ENCODE assay signal across 20 cellular contexts in genomic region chr15:83276661-83277060, GRCh38. TPM values are rescaled to one million over a fixed set of nuclear protein-coding genes. Genes with fewer than 3 reads are reported as not detected.
DNase-seq lines count a peak whose midpoint lies in the region; ATAC-seq, FAIRE-seq and TF ChIP-seq lines count a peak whose summit lies in the region.
"Had no signal": no experiment of that assay in that cellular context is flagged by ENCODE, and none has a peak within 500 bp of the region (broad histone marks: within the 10 kb centered on the region; RNA-seq: fewer than 3 reads in every experiment).

No MANE protein-coding gene starts in this region.

- intact Hi-C loops in K562 (cut with micrococcal nuclease) (no loop called here), pancreas (cut with DNase I) (no loop called here)

- no peak for ATAC-seq in K562
- no peak for ATAC-seq in pancreas
- no peak for ATAC-seq in HG03045 (IDR thresholded peaks at IDR 0.05; ENCODE audit: unreplicated experiment)
- ATAC-seq in GM18511 (IDR thresholded peaks at IDR 0.05; ENCODE audit: unreplicated experiment) = no peak
- ATAC-seq: HCT116 had no signal

- no peaks in the 10 kb centered on the region; the same call in 1 of the 2 replicates for H3K27me3 Mint-ChIP-seq in HFFc6 (ENCODE audit: insufficient read depth)

- no peak overlapping the region for H3K18ac ChIP-seq in mesenchymal stem cell (ENCODE audit: low read depth in 1 of 2, low read length in 2 of 2)

- no peak overlapping the region for H2BK5ac ChIP-seq in mesenchymal stem cell (ENCODE audit: low read depth, low read length, poor library complexity, severe bottlenecking)

- H3K14ac ChIP-seq in mesenchymal stem cell (ENCODE audit: low read length in 2 of 2) = no peak overlapping the region

- H3K9me1 ChIP-seq in K562 (ENCODE audit: control insufficient read depth, insufficient read depth, low read length) = no peaks in the 10 kb centered on the region

- no peaks in the 10 kb centered on the region for H4K20me1 ChIP-seq in K562 (replicated peaks; ENCODE audit: control insufficient read depth, insufficient read depth, low read length)
- H4K20me1 ChIP-seq: BLaER1 treated with 17β-estradiol and CSF1 and Interleukin-3, amounts not matched to agents 10 nM and 100 nM had no signal

- H3K79me1 ChIP-seq in mesenchymal stem cell (replicated peaks; ENCODE audit: low read length, poor library complexity, severe bottlenecking) = peaks cover 7% of the 10 kb centered on the region

- peaks cover 35% of the 10 kb centered on the region for H3K36me3 Mint-ChIP-seq in HFFc6 (ENCODE audit: low read depth)

- 0% methylated on average over 5 of the region's 5 CpGs for WGBS in K562 (ENCODE audit: insufficient coverage, low coverage, missing lambda C conversion rate)
- WGBS in mesenchymal stem cell = 89% methylated on average over 5 of the region's 5 CpGs
- WGBS in pancreas, 2 donors = 79 to 86% methylated on average over 5 of the region's 5 CpGs

- H3K27ac Mint-ChIP-seq in HFFc6 = peak overlapping the region; percentile 91

- H3K4me2 ChIP-seq in K562 (ENCODE audit: insufficient read depth, low read length) (no peak overlapping the region), mesenchymal stem cell (ENCODE audit: low read length, poor library complexity, severe bottlenecking) (no peak overlapping the region)
- H3K4me2 ChIP-seq: BLaER1 treated with 17β-estradiol and CSF1 and Interleukin-3, amounts not matched to agents 10 nM and 100 nM had no signal

- no TSS peak for BruUV-seq in K562 (replicated peaks; lab: Mats Ljungman, UMichigan)

- no peak overlapping the region for H3K4ac ChIP-seq in mesenchymal stem cell (ENCODE audit: low read depth in 1 of 2, low read length in 2 of 2)

- H3K4me3 Mint-ChIP-seq in HFFc6 = no peak overlapping the region

- in situ Hi-C loops in K562 (cut with MboI) = no loop called here

- H3K36me3 ChIP-seq in K562 (ENCODE audit: control insufficient read depth, insufficient read depth, low read length) (no peaks in the 10 kb centered on the region), mesenchymal stem cell (ENCODE audit: control insufficient read depth in 1 of 2, insufficient read depth in 2 of 2, low read depth in 1 of 2, low read length in 2 of 2) (no peaks in the 10 kb centered on the region), pancreas (no peaks in the 10 kb centered on the region)
- H3K36me3 ChIP-seq: BLaER1 treated with 17β-estradiol and CSF1 and Interleukin-3, amounts not matched to agents 10 nM and 100 nM; Peyer's patch had no signal

- H2AFZ ChIP-seq in K562 (ENCODE audit: low read depth, low read length) (no peak overlapping the region), mesenchymal stem cell (ENCODE audit: low read depth, low read length) (no peak overlapping the region)

- no peak overlapping the region for H4K8ac ChIP-seq in mesenchymal stem cell (ENCODE audit: low read length)

- no peak overlapping the region for H3K27ac ChIP-seq in K562 (ENCODE audit: extremely low read depth, low read depth, low read length)
- H3K27ac ChIP-seq in mesenchymal stem cell (ENCODE audit: low read length, poor library complexity, severe bottlenecking) = no peak overlapping the region
- no peak overlapping the region for H3K27ac ChIP-seq in pancreas
- H3K27ac ChIP-seq: BLaER1 treated with 17β-estradiol and CSF1 and Interleukin-3, amounts not matched to agents 10 nM and 100 nM; Peyer's patch; SK-N-MC had no signal

- CTCF ChIA-PET in K562 (lab: Yijun Ruan, JAX; ENCODE audit: low intra/inter-chr PET ratio) = no interaction called here

- POLR2A ChIA-PET in K562 (lab: Yijun Ruan, JAX) = no interaction called here

- no peak overlapping the region for H4K91ac ChIP-seq in mesenchymal stem cell (ENCODE audit: low read length)

- no peak overlapping the region for H3K23ac ChIP-seq in mesenchymal stem cell (ENCODE audit: low read length in 2 of 2)

- no peak for TF ChIP-seq POLR2A in K562 (conservative IDR thresholded peaks at IDR 0.05)

- peaks cover 0 to 5% of the 10 kb centered on the region in 2 experiments; a peak in 2 of 5 replicates for H3K27me3 ChIP-seq in K562 (ENCODE audit: control insufficient read depth in 2 of 2, insufficient read depth in 2 of 2, low read length in 2 of 2)
- H3K27me3 ChIP-seq in mesenchymal stem cell (ENCODE audit: control insufficient read depth in 1 of 2, insufficient read depth in 1 of 2, low read length in 2 of 2) = no peaks in the 10 kb centered on the region
- peaks cover 0 to 13% (median 4%) of the 10 kb centered on the region in 4 donors for H3K27me3 ChIP-seq in pancreas
- H3K27me3 ChIP-seq: BLaER1 treated with 17β-estradiol and CSF1 and Interleukin-3, amounts not matched to agents 10 nM and 100 nM; Peyer's patch had no signal

- no peak for TF ChIP-seq RAD21 in K562 (CRISPR knock-in tag; conservative IDR thresholded peaks at IDR 0.05 in 1 of 2, IDR thresholded peaks at IDR 0.05 in 1 of 2)

- H3K9me3 ChIP-seq in K562 (replicated peaks; ENCODE audit: control insufficient read depth, insufficient read depth, low read depth, low read length) (no peaks in the 10 kb centered on the region), mesenchymal stem cell (ENCODE audit: control insufficient read depth, low read length) (no peaks in the 10 kb centered on the region), pancreas (no peaks in the 10 kb centered on the region)
- H3K9me3 ChIP-seq: BLaER1 treated with 17β-estradiol and CSF1 and Interleukin-3, amounts not matched to agents 10 nM and 100 nM; Peyer's patch had no signal

- peaks cover 63% of the 10 kb centered on the region for H3K4me1 Mint-ChIP-seq in HFFc6 (ENCODE audit: low read depth)

- no peaks in the 10 kb centered on the region; the same call in 1 of the 2 replicates for H3K9me3 Mint-ChIP-seq in HFFc6

- TF ChIP-seq EP300 in K562 (IDR thresholded peaks at IDR 0.05; ENCODE audit: low read length) = no peak

- DNase-seq in EL (peak; percentile 20), HFFc6 (no peak), K562 (ENCODE audit: extremely low read depth in 1 of 4, low spot score in 3 of 4) (no peak), mesenchymal stem cell (peak; percentile 24), pancreas (no peak), SKM-1 treated with dmso at 0.1 percent for 144 hours (lab: John Stamatoyannopoulos, UW; ENCODE audit: unreplicated experiment) (no peak)
- DNase-seq: NCI-H1105; NCI-H1694 treated with DMSO at 0.1 percent for 48 hours; NCI-H510A; NCI-H748 treated with DMSO at 0.1 percent for 48 hours; NK-92 treated with Interleukin-12 subunit alpha and Interleukin-12 subunit beta, amount 100 ng/mL, for 24 hours; Peyer's patch; Right ventricle myocardium superior had no signal

- H2AK5ac ChIP-seq in mesenchymal stem cell (ENCODE audit: low read length, severe bottlenecking) = no peak overlapping the region

- H3K9ac ChIP-seq in K562 (ENCODE audit: insufficient read depth in 1 of 2, low read depth in 2 of 2, low read length in 2 of 2) (no peak overlapping the region), mesenchymal stem cell (ENCODE audit: low read length) (no peak overlapping the region)
- H3K9ac ChIP-seq: BLaER1 treated with 17β-estradiol and CSF1 and Interleukin-3, amounts not matched to agents 10 nM and 100 nM had no signal

- H3K4me3 ChIP-seq in K562 (no peak overlapping the region), mesenchymal stem cell (ENCODE audit: insufficient read depth in 1 of 2, low read depth in 1 of 2, low read length in 2 of 2) (no peak overlapping the region), pancreas (no peak overlapping the region)
- H3K4me3 ChIP-seq: BLaER1 treated with 17β-estradiol and CSF1 and Interleukin-3, amounts not matched to agents 10 nM and 100 nM; Peyer's patch; SK-N-MC had no signal

- H3K4me1 ChIP-seq in K562 (replicated peaks in 1 of 2; ENCODE audit: control insufficient read depth in 2 of 2, insufficient read depth in 2 of 2, low read length in 2 of 2) (no peaks in the 10 kb centered on the region), mesenchymal stem cell (ENCODE audit: control insufficient read depth, insufficient read depth, low read depth, low read length) (no peaks in the 10 kb centered on the region), pancreas (no peaks in the 10 kb centered on the region)
- H3K4me1 ChIP-seq: BLaER1 treated with 17β-estradiol and CSF1 and Interleukin-3, amounts not matched to agents 10 nM and 100 nM; Peyer's patch had no signal

- H2BK120ac ChIP-seq in mesenchymal stem cell (ENCODE audit: low read depth, low read length) = no peak overlapping the region

- H3K79me2 ChIP-seq in K562 (ENCODE audit: control insufficient read depth, insufficient read depth, low read length) = no peaks in the 10 kb centered on the region

- no peak for TF ChIP-seq CTCF in HFFc6 (IDR thresholded peaks at IDR 0.05)
- TF ChIP-seq CTCF in K562 (IDR thresholded peaks at IDR 0.05 in 2 of 3, conservative IDR thresholded peaks at IDR 0.05 in 1 of 3; ENCODE audit: insufficient read depth in 2 of 3, low read depth in 1 of 3, low read length in 3 of 3) = no peak
- TF ChIP-seq CTCF in pancreas (IDR thresholded peaks at IDR 0.05) = no peak

- no peak for FAIRE-seq in K562 (lab: Jason Lieb, UNC)
- FAIRE-seq in pancreas (lab: Jason Lieb, UNC) = no peak
- FAIRE-seq: D721Med had no signal

- no peak overlapping the region for H2BK15ac ChIP-seq in mesenchymal stem cell (ENCODE audit: low read depth, poor library complexity, severe bottlenecking)

- H2BK12ac ChIP-seq in mesenchymal stem cell (ENCODE audit: low read length in 2 of 2) = no peak overlapping the region

RNA-seq across cellular contexts. Expression of gene BNC1, which starts 7.8 kb away (rescaled TPM):
- total RNA-seq in HFFc6 (2021; fragmentation: NEBNext Ultra II Directional; extraction: Animal tissue kit (Norgen Biotek cat#: 25700)) = 10 to 100 TPM in 5 of 6 experiments, 1 to 10 TPM in 1; 8.8 to 17.5 (median 14.0) TPM
- not detected in 2 replicates for total RNA-seq in K562 (2011; cell fraction: chromatin; rRNA removed; ENCODE audit: low replicate concordance)
- not detected in 2 replicates for total RNA-seq in K562 (2011; cell fraction: nucleolus; rRNA removed)
- not detected in 2 replicates for total RNA-seq in K562 (2011; cell fraction: nucleoplasm; rRNA removed)
- total RNA-seq in K562 (2014; rRNA removed) (not detected in 2 replicates), K562 (2014; rRNA removed; fragmentation: Illumina TruSeq; extraction: Trizol) (not detected in 2 replicates), K562 (2015; rRNA removed; fragmentation: Illumina TruSeq; extraction: Trizol) (not detected in 2 replicates), K562 (2021) (not detected in 2 replicates), pancreas (under 1 TPM in 1 of 6 donors, not detected in 5; 0.06 TPM)
- polyA plus RNA-seq in K562 (2011; rRNA removed) (not detected in 2 replicates), K562 (2014; fragmentation: Illumina TruSeq; extraction: Trizol) (not detected in 2 replicates), K562 (2014; fragmentation: Nextera tagmentation; extraction: Ambion mirVana) (not detected), K562 (2014; rRNA removed) (not detected in 2 replicates), pancreas (under 1 TPM; 0.02 to 0.42 TPM)
- not detected in 2 replicates for polyA plus RNA-seq in K562 (2011; cell fraction: cytosol; rRNA removed)
- polyA plus RNA-seq in K562 (2011; cell fraction: nucleus; rRNA removed) = not detected in 2 replicates
- polyA plus RNA-seq in K562 (2012) = not detected in 2 replicates
- not detected in 2 replicates for polyA minus RNA-seq in K562 (2011; rRNA and poly(A)+ RNA removed)
- not detected in 2 replicates for polyA minus RNA-seq in K562 (2011; cell fraction: cytosol; rRNA and poly(A)+ RNA removed)
- polyA minus RNA-seq in K562 (2011; cell fraction: nucleus; rRNA and poly(A)+ RNA removed) = not detected in 2 replicates
- polyA plus RNA-seq in mesenchymal stem cell (2013, experiment 1 of 2) = 2.7 TPM
- 2.7 TPM for polyA plus RNA-seq in mesenchymal stem cell (2013, experiment 2 of 2)
- total RNA-seq: G401, Peyer's patch had no signal

Comparison
In these comparisons a context has a peak if more than half of its experiments do, and no peak if none do; other contexts are left out.
1. DNase-seq: peak in EL (single experiment) and mesenchymal stem cell (single experiment); none in HFFc6 (single experiment), K562 (0 of 4), pancreas (0 of 6) and SKM-1 treated with dmso at 0.1 percent for 144 hours (single experiment).
2. RNA of gene BNC1, which starts 7.8 kb away (total RNA-seq): 8.8 to 17.5 TPM in HFFc6; 0.06 TPM in pancreas and not detected in K562; every median in the first group is over 4 times any median in the second.